Comparison of ENCODE assay signal across 1 cellular context in genomic region chr19:40599331-40600085, GRCh38.
TF ChIP-seq lines count a peak whose summit lies in the region.

No MANE protein-coding gene starts in this region.

TF ChIP-seq in GM12878, 131 proteins besides CTCF, POLR2A, EP300 and RAD21:
- TF ChIP-seq ZNF274 (IDR thresholded peaks at IDR 0.05; ENCODE audit: insufficient read depth, insufficient read length) (no peak), EZH2 (IDR thresholded peaks at IDR 0.05; ENCODE audit: borderline replicate concordance, control insufficient read depth, low read depth, low read length) (0 out of 2 replicates have a peak, but pooled peaks have one; percentile 58)
